Comparison of ENCODE assay signal across 21 cellular contexts in the genomic region with DNA sequence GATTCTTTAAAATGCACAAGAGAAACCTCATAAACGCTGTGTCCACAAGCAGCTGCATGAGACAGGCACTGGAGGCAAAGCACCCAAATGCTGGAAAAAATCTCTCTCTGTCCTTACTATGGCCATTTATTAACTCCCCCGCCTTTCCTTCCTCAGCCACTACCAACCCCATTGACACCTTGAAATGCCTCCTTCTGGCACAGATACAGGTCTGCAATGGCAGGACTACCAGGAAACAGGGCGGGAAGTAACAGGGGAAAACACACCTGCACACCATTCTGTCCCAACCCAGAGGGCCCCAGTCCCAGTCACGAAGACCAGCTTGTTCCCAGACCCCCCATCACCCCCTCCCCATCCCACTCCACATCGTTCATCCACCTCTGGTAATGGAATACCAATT.
"Had no signal": no experiment of that assay in that cellular context is flagged by ENCODE, and none has a peak within 500 bp of the region (broad histone marks: within the 10 kb centered on the region; RNA-seq: fewer than 3 reads in every experiment).

No MANE protein-coding gene starts in this region.

- H3K27ac ChIP-seq: RWPE1 had no signal

- H3K27me3 ChIP-seq: MG63 had no signal

- H3K4me3 ChIP-seq: MG63 had no signal

- H3K9me3 ChIP-seq: MG63, SK-N-SH had no signal

- FAIRE-seq: HepG2 had no signal

- DNase-seq: IMR-90; Karpas-422; KG1; MG63; NCI-H1694 treated with DMSO at 0.1 percent for 48 hours; NCI-H1930; NCI-H2107; NCI-H2171 treated with DMSO at 0.1 percent for 48 hours; NCI-H345; NCI-H446 treated with DMSO at 0.1 percent for 48 hours; NCI-H510A treated with DMSO at 0.1 percent for 48 hours; NCI-H526; NK-92 treated with Interleukin-12 subunit alpha and Interleukin-12 subunit beta, amount 100 ng/mL, for 24 hours; PC-3; SHP77; SK-N-SH; SW 1271; T-cell had no signal

- H3K36me3 ChIP-seq: MG63 had no signal

- ATAC-seq: HepG2, Panc1, PC-3, T-cell had no signal
